Comparison of ENCODE assay signal across 8 cellular contexts in the genomic region with DNA sequence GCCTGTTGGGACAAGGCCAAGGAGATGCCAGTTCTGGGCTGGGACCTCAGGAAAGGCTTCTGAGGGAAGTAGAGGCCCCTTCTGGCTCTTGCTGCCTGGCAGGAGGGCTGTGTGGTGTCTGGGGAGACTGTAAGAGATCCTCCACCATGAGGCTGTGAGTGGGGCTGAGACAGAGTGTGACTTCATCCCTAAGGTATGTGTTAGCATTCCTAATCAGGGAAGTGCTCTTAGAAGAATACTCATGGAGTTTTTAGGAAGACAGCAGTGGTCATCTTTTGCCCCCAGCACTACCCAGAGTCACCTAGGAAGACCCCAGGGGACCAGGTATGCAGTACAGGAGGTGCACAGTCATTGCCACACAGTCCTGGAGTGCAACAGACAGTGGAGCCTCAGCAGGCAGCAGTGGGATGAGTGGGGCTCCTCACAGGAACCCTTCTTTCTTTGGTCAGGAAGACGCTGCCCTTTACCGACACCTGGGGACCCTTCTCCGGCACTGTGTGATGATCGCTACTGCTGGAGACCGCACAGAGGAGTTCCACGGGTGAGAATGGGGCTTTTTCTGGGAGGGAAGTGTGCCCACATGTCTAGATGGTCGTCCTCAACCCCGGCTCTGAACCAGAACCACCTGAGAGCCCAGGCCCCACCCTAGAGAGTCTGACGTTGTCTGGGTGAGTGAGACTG. TPM values are rescaled to one million over a fixed set of nuclear protein-coding genes. Genes with fewer than 3 reads are reported as not detected.
DNase-seq lines count a peak whose midpoint lies in the region; ATAC-seq, FAIRE-seq and TF ChIP-seq lines count a peak whose summit lies in the region.

No MANE protein-coding gene starts in this region.

- H3K36me3 ChIP-seq in left ventricle myocardium inferior (peaks cover 61% of the 10 kb centered on the region), heart left ventricle (peaks cover 0 to 65% (median 60%) of the 10 kb centered on the region in 9 donors)

- H3K9me3 ChIP-seq in left ventricle myocardium inferior (replicated peaks), result no peaks in the 10 kb centered on the region
- H3K9me3 ChIP-seq in heart left ventricle, result no peaks in the 10 kb centered on the region

- FAIRE-seq in frontal cortex (lab: Jason Lieb, UNC), result no peak

- H3K4me1 Mint-ChIP-seq in activated naive CD8-positive, alpha-beta T cell treated with anti-CD3 and anti-CD28 coated beads, Interleukin-2, amount 50 U/mL, for 24 hours, result peaks cover 38% of the 10 kb centered on the region

- DNase-seq in left ventricle myocardium inferior, result no peak
- no peak for DNase-seq in heart left ventricle
- DNase-seq in activated naive CD8-positive, alpha-beta T cell treated with anti-CD3 and anti-CD28 coated beads, Interleukin-2, amount 50 U/mL, for 24 hours, result no peak
- peak; percentile 90 for DNase-seq in kidney tubule cell (ENCODE audit: low spot score)
- no peak for DNase-seq in NCI-H187 treated with DMSO at 0.1 percent for 48 hours (lab: John Stamatoyannopoulos, UW)
- DNase-seq in frontal cortex (ENCODE audit: low spot score in 2 of 2), result no peak
- DNase-seq in GM13977 (ENCODE audit: low spot score), result no peak
- DNase-seq in pons (ENCODE audit: low spot score), result no peak

- H3K27ac ChIP-seq in left ventricle myocardium inferior (replicated peaks) (no peak overlapping the region), heart left ventricle (peak overlapping the region in 3 of 12 donors; percentile 11 to 97 (median 34))

- H3K4me3 ChIP-seq in left ventricle myocardium inferior (peak overlapping the region; percentile 95), heart left ventricle (peak overlapping the region in 6 of 12 donors; percentile 75 to 97 (median 88))

- in situ Hi-C loops in GM13977 (cut with MboI; ENCODE audit: low pct_unique_long_range_greater_than_20kb, low sequenced_read_pairs, unreplicated experiment), result no loop called here

- H3K36me3 Mint-ChIP-seq in activated naive CD8-positive, alpha-beta T cell treated with anti-CD3 and anti-CD28 coated beads, Interleukin-2, amount 50 U/mL, for 24 hours (ENCODE audit: low read depth), result peaks cover 55% of the 10 kb centered on the region

- H3K27me3 Mint-ChIP-seq in activated naive CD8-positive, alpha-beta T cell treated with anti-CD3 and anti-CD28 coated beads, Interleukin-2, amount 50 U/mL, for 24 hours, result no peaks in the 10 kb centered on the region

- TF ChIP-seq POLR2A in heart left ventricle (IDR thresholded peaks at IDR 0.05), result no peak

- WGBS in heart left ventricle, 4 donors, result 83 to 92% (median 88%) methylated on average over 6 to 9 of the region's 9 CpGs

- peak overlapping the region; percentile 99 for H3K4me3 Mint-ChIP-seq in activated naive CD8-positive, alpha-beta T cell treated with anti-CD3 and anti-CD28 coated beads, Interleukin-2, amount 50 U/mL, for 24 hours

- H3K4me1 ChIP-seq in left ventricle myocardium inferior (peaks cover 62% of the 10 kb centered on the region), heart left ventricle (peaks cover 18 to 42% (median 31%) of the 10 kb centered on the region in 12 donors)

- no peak for ATAC-seq in heart left ventricle
- ATAC-seq in activated naive CD8-positive, alpha-beta T cell treated with anti-CD3 and anti-CD28 coated beads, Interleukin-2, amount 50 U/mL, for 24 hours, result no peak

- intact Hi-C loops in left ventricle myocardium inferior (cut with micrococcal nuclease) (no loop called here), heart left ventricle (cut with DNase I) (loop anchor here in 2 of 10 donors (2.0 to 10.0 kb wide), 2 partner anchors 25 to 155 kb away; a partner anchor contains a TSS)

- TF ChIP-seq CTCF in left ventricle myocardium inferior (IDR thresholded peaks at IDR 0.05; ENCODE audit: borderline replicate concordance) (no peak), heart left ventricle (IDR thresholded peaks at IDR 0.05) (no peak), GM13977 (IDR thresholded peaks at IDR 0.05; ENCODE audit: extremely low read depth, insufficient read depth, missing control alignments) (no peak)

- peak overlapping the region; percentile 81 for H3K27ac Mint-ChIP-seq in activated naive CD8-positive, alpha-beta T cell treated with anti-CD3 and anti-CD28 coated beads, Interleukin-2, amount 50 U/mL, for 24 hours

- H3K27me3 ChIP-seq in left ventricle myocardium inferior (ENCODE audit: low read depth), result no peaks in the 10 kb centered on the region
- no peaks in the 10 kb centered on the region for H3K27me3 ChIP-seq in heart left ventricle

- no peaks in the 10 kb centered on the region for H3K9me3 Mint-ChIP-seq in activated naive CD8-positive, alpha-beta T cell treated with anti-CD3 and anti-CD28 coated beads, Interleukin-2, amount 50 U/mL, for 24 hours

RNA-seq across cellular contexts. Expression of a gene that starts 2.8 kb away (rescaled TPM):
- total RNA-seq in left ventricle myocardium inferior, result 46.1 TPM
- total RNA-seq in heart left ventricle, result 10 to 100 TPM; 48.7 to 94.1 (median 74.3) TPM
- polyA plus RNA-seq in heart left ventricle, result 10 to 100 TPM; 32.7 to 99.5 TPM
- total RNA-seq in frontal cortex, result 135 TPM

RNA-seq across cellular contexts. Expression of a gene that starts 3.1 kb away (rescaled TPM):
- total RNA-seq in left ventricle myocardium inferior (24.0 TPM), heart left ventricle (10 to 100 TPM; 16.4 to 32.2 (median 20.9) TPM), frontal cortex (5.3 TPM)
- polyA plus RNA-seq in heart left ventricle, result 10 to 100 TPM; 12.9 to 28.0 TPM

RNA-seq across cellular contexts. Expression of a gene that starts 17.4 kb away (rescaled TPM):
- total RNA-seq in left ventricle myocardium inferior (not detected), heart left ventricle (not detected), frontal cortex (not detected)
- polyA plus RNA-seq in heart left ventricle, result not detected

RNA-seq across cellular contexts. Expression of a gene that starts 25.9 kb away (rescaled TPM):
- total RNA-seq in left ventricle myocardium inferior, result 36.4 TPM
- 10 to 100 TPM; 21.6 to 46.5 (median 27.8) TPM for total RNA-seq in heart left ventricle
- 10 to 100 TPM; 21.2 to 23.6 TPM for polyA plus RNA-seq in heart left ventricle
- total RNA-seq in frontal cortex, result 12.6 TPM

RNA-seq across cellular contexts. Expression of a gene that starts 26.5 kb away (rescaled TPM):
- total RNA-seq in left ventricle myocardium inferior (94.1 TPM), heart left ventricle (100 to 1,000 TPM in 2 of 9 donors, 10 to 100 TPM in 7; 75.1 to 110 (median 87.5) TPM), frontal cortex (102 TPM)
- polyA plus RNA-seq in heart left ventricle, result 100 to 1,000 TPM; 119 to 140 TPM
